ENCODE assay signal across 1 cellular context in genomic region chr19:47253970-47254369, GRCh38.
TF ChIP-seq lines count a peak whose summit lies in the region.

No MANE protein-coding gene starts in this region.

TF ChIP-seq in K562, 482 proteins besides CTCF, POLR2A, EP300 and RAD21:
- TF ChIP-seq SMARCA5 (IDR thresholded peaks at IDR 0.05) (no peak), BCOR (IDR thresholded peaks at IDR 0.05) (peak; percentile 32; the same call in 1 of the 2 replicates), ELK1 (CRISPR knock-in tag; IDR thresholded peaks at IDR 0.05) (no peak), ZNF639 (CRISPR knock-in tag; conservative IDR thresholded peaks at IDR 0.05 in 1 of 2, IDR thresholded peaks at IDR 0.05 in 1 of 2) (no peak), RBM25 (IDR thresholded peaks at IDR 0.05; ENCODE audit: low read depth, low read length, severe bottlenecking) (peak; percentile 70)
- TF ChIP-seq, protein P1, sequence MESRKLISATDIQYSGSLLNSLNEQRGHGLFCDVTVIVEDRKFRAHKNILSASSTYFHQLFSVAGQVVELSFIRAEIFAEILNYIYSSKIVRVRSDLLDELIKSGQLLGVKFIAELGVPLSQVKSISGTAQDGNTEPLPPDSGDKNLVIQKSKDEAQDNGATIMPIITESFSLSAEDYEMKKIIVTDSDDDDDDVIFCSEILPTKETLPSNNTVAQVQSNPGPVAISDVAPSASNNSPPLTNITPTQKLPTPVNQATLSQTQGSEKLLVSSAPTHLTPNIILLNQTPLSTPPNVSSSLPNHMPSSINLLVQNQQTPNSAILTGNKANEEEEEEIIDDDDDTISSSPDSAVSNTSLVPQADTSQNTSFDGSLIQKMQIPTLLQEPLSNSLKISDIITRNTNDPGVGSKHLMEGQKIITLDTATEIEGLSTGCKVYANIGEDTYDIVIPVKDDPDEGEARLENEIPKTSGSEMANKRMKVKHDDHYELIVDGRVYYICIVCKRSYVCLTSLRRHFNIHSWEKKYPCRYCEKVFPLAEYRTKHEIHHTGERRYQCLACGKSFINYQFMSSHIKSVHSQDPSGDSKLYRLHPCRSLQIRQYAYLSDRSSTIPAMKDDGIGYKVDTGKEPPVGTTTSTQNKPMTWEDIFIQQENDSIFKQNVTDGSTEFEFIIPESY (CRISPR knock-in tag; IDR thresholded peaks at IDR 0.05), result 0 out of 2 replicates have a peak, but pooled peaks have one; percentile 44
